In genomic region chr12:53217930-53218307, GRCh38 we compare ENCODE assay signal across 1 cellular context.
TF ChIP-seq lines count a peak whose summit lies in the region.

No MANE protein-coding gene starts in this region.

TF ChIP-seq in GM23338, 12 proteins besides CTCF, POLR2A, EP300 and RAD21 (continued from another document):
- TF ChIP-seq, protein P1, sequence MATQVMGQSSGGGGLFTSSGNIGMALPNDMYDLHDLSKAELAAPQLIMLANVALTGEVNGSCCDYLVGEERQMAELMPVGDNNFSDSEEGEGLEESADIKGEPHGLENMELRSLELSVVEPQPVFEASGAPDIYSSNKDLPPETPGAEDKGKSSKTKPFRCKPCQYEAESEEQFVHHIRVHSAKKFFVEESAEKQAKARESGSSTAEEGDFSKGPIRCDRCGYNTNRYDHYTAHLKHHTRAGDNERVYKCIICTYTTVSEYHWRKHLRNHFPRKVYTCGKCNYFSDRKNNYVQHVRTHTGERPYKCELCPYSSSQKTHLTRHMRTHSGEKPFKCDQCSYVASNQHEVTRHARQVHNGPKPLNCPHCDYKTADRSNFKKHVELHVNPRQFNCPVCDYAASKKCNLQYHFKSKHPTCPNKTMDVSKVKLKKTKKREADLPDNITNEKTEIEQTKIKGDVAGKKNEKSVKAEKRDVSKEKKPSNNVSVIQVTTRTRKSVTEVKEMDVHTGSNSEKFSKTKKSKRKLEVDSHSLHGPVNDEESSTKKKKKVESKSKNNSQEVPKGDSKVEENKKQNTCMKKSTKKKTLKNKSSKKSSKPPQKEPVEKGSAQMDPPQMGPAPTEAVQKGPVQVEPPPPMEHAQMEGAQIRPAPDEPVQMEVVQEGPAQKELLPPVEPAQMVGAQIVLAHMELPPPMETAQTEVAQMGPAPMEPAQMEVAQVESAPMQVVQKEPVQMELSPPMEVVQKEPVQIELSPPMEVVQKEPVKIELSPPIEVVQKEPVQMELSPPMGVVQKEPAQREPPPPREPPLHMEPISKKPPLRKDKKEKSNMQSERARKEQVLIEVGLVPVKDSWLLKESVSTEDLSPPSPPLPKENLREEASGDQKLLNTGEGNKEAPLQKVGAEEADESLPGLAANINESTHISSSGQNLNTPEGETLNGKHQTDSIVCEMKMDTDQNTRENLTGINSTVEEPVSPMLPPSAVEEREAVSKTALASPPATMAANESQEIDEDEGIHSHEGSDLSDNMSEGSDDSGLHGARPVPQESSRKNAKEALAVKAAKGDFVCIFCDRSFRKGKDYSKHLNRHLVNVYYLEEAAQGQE (IDR thresholded peaks at IDR 0.05; ENCODE audit: unreplicated experiment), result no peak
TF ChIP-seq in GM23338: peak in this region for 0.
